Comparison of ENCODE assay signal across 28 cellular contexts in the genomic region with DNA sequence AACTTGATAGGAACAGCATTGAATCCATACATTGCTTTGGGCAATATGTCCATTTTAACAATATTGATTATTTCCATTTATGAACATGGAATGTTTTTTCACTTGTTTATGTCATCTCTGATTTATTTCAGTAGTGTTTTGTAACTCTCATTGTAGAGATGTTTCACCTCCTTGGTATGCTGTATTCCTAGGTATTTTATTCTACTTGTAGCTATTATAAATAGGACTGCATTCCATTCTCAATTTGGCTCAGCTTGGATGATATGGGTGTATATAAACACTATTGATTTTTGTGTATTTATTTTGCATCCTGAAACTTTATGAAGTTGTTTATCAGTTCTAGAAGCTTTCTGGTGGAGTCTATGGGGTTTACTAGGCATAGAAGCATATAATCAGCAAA.
"Had no signal": no experiment of that assay in that cellular context is flagged by ENCODE, and none has a peak within 500 bp of the region (broad histone marks: within the 10 kb centered on the region; RNA-seq: fewer than 3 reads in every experiment).

No MANE protein-coding gene starts in this region.

- H3K27ac ChIP-seq: colonic mucosa, gastrocnemius medialis, hepatocyte, neutrophil, pancreas, right lobe of liver, stomach, thyroid gland had no signal

- H3K4me3 Mint-ChIP-seq: dendritic cell treated with granulocyte-macrophage colony-stimulating factor and Interleukin-4, amounts not matched to agents 40 ng/mL and 50 ng/mL, for 4 days; endodermal cell; mesothelial cell of epicardium; naive B cell; natural killer cell treated with Interleukin-12 subunit alpha and Interleukin-12 subunit beta and Interleukin-15 and Interleukin-18, amount 100 ng/mL, for 72 hours; neural crest cell had no signal

- H3K4me1 Mint-ChIP-seq: endodermal cell, mesothelial cell of epicardium, naive B cell, neural crest cell had no signal

- H3K36me3 ChIP-seq: colonic mucosa, gastrocnemius medialis, neutrophil, pancreas, right lobe of liver, stomach, thyroid gland had no signal

- H3K27ac Mint-ChIP-seq: dendritic cell treated with granulocyte-macrophage colony-stimulating factor and Interleukin-4, amounts not matched to agents 40 ng/mL and 50 ng/mL, for 4 days; endodermal cell; mesothelial cell of epicardium; naive B cell; natural killer cell treated with Interleukin-12 subunit alpha and Interleukin-12 subunit beta and Interleukin-15 and Interleukin-18, amount 100 ng/mL, for 72 hours; progenitor cell of endocrine pancreas had no signal

- H3K36me3 Mint-ChIP-seq: mesothelial cell of epicardium; naive B cell; natural killer cell treated with Interleukin-12 subunit alpha and Interleukin-12 subunit beta and Interleukin-15 and Interleukin-18, amount 100 ng/mL, for 72 hours had no signal

- H3K4me3 ChIP-seq: colonic mucosa, gastrocnemius medialis, hepatocyte, lung, mucosa of descending colon, pancreas, right lobe of liver, stomach, thyroid gland had no signal

- H3K27me3 ChIP-seq: colonic mucosa, gastrocnemius medialis, hepatocyte, neutrophil, right lobe of liver, stomach, thyroid gland had no signal

- H3K9me3 ChIP-seq: colonic mucosa, gastrocnemius medialis, mucosa of descending colon, neutrophil, pancreas, right lobe of liver, thyroid gland had no signal

- H3K4me1 ChIP-seq: colonic mucosa, gastrocnemius medialis, pancreas, right lobe of liver, stomach, thyroid gland had no signal

- H3K27me3 Mint-ChIP-seq: dendritic cell treated with granulocyte-macrophage colony-stimulating factor and Interleukin-4, amounts not matched to agents 40 ng/mL and 50 ng/mL, for 4 days; naive B cell; natural killer cell treated with Interleukin-12 subunit alpha and Interleukin-12 subunit beta and Interleukin-15 and Interleukin-18, amount 100 ng/mL, for 72 hours; progenitor cell of endocrine pancreas had no signal

- DNase-seq: colonic mucosa; effector CD8-positive, alpha-beta T cell; endodermal cell; gastrocnemius medialis; head of caudate nucleus; kidney; mesenchymal stem cell; mucosa of descending colon; naive B cell; pancreas; right lobe of liver; small intestine; stimulated activated CD4-positive, alpha-beta T cell treated with anti-CD3 and anti-CD28 coated beads, Interleukin-1b, Interleukin-23, amount 100 ng/mL, for 48 hours; stimulated activated CD4-positive, alpha-beta T cell treated with anti-CD3 and anti-CD28 coated beads, Interleukin-4, amount 100 ng/mL, for 1 hour; stimulated activated CD8-positive, alpha-beta memory T cell treated with anti-CD3 and anti-CD28 coated beads, Interleukin-4, amount 100 ng/mL, for 48 hours; stimulated activated naive CD4-positive, alpha-beta T cell; stomach; thyroid gland; trophoblast cell had no signal

- H3K9me3 Mint-ChIP-seq: endodermal cell, neural crest cell had no signal

- FAIRE-seq: endothelial cell of umbilical vein, kidney, pancreas, small intestine had no signal
